ENCODE assay signal across 23 cellular contexts in the genomic region with DNA sequence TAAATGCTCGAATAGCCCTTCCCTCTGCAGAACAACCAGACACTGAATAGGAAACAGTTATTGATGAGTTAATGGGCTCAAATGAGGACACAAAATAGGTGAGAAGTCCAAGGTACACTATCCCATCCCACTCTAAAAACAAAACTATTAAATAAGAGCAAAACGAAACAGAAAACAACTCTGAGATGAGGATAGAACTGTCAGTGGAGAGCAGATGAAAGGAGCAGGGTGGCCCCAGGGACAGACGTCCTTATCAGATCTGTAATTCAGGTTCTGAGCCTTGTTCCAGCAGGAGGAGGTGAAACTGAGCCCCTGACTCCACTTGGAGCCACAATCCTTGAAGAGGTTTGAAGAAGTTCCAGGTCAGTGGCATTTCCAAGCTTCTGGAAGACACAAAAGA. TPM values are rescaled to one million over a fixed set of nuclear protein-coding genes. Genes with fewer than 3 reads are reported as not detected.
A peak's percentile ranks its signal among the peaks of the same experiment; 100 is the strongest.
DNase-seq lines count a peak whose midpoint lies in the region; ATAC-seq and TF ChIP-seq lines count a peak whose summit lies in the region.
"Had no signal": no experiment of that assay in that cellular context is flagged by ENCODE, and none has a peak within 500 bp of the region (broad histone marks: within the 10 kb centered on the region; RNA-seq: fewer than 3 reads in every experiment).

No MANE protein-coding gene starts in this region.

- H3K4me1 ChIP-seq in ACC112 (ENCODE audit: control insufficient read depth, insufficient read depth, low read length, unreplicated experiment) (no peaks in the 10 kb centered on the region), BLaER1 (no peaks in the 10 kb centered on the region), MM.1S (ENCODE audit: low read length) (peaks cover 5% of the 10 kb centered on the region; the same call in 1 of the 2 replicates), fibroblast of lung (ENCODE audit: control insufficient read depth, extremely low read depth, insufficient read depth, low read length) (no peaks in the 10 kb centered on the region)
- H3K4me1 ChIP-seq: A549 had no signal

- H3K4me3 ChIP-seq in ACC112 (ENCODE audit: low read depth, low read length) (no peak overlapping the region), BLaER1 (no peak overlapping the region), MM.1S (ENCODE audit: low read length) (peak overlapping the region; percentile 36; the same call in 1 of the 2 replicates), fibroblast of lung (replicated peaks in 1 of 4; ENCODE audit: control extremely low read depth in 1 of 4, insufficient read depth in 1 of 4, low read depth in 3 of 4, low read length in 4 of 4) (no peak overlapping the region)
- H3K4me3 ChIP-seq: A549 had no signal

- H3K4me2 ChIP-seq in BLaER1 = peak overlapping the region; percentile 17; the same call in 1 of the 2 replicates
- peak overlapping the region; percentile 42 for H3K4me2 ChIP-seq in MM.1S (ENCODE audit: low read depth, low read length)
- H3K4me2 ChIP-seq in fibroblast of lung (ENCODE audit: extremely low read depth, insufficient read depth, low read length) = no peak overlapping the region
- H3K4me2 ChIP-seq: A549 had no signal

- DNase-seq in MM.1S (peak; percentile 33), fibroblast of lung (ENCODE audit: low read depth in 2 of 2) (no peak), NCI-H748 treated with DMSO at 0.1 percent for 48 hours (lab: John Stamatoyannopoulos, UW) (no peak)
- DNase-seq: CD8-positive, alpha-beta memory T cell; DMS 273 treated with DMSO at 0.1 percent for 48 hours; DMS79 treated with DMSO at 0.1 percent for 48 hours; GF-D8; Karpas-422; MV-4-11; NCI-H1105; NCI-H1436 treated with DMSO at 0.1 percent for 48 hours; NCI-H187 treated with DMSO at 0.1 percent for 48 hours; NCI-H2171 treated with DMSO at 0.1 percent for 48 hours; NCI-H345; NCI-H510A treated with DMSO at 0.1 percent for 48 hours; SHP77 had no signal

- peak overlapping the region; percentile 21 for H2AFZ ChIP-seq in ACC112 (ENCODE audit: low read length, unreplicated experiment)
- H2AFZ ChIP-seq in MM.1S (ENCODE audit: low read length) = peak overlapping the region; percentile 78
- H2AFZ ChIP-seq in fibroblast of lung (ENCODE audit: low read length) = peak overlapping the region; percentile 40

- H3K27me3 ChIP-seq in ACC112 (ENCODE audit: insufficient read depth, low read length) (no peaks in the 10 kb centered on the region), BLaER1 (no peaks in the 10 kb centered on the region), MM.1S (replicated peaks; ENCODE audit: insufficient read depth, low read length) (no peaks in the 10 kb centered on the region), fibroblast of lung (ENCODE audit: control insufficient read depth, insufficient read depth, low read length) (no peaks in the 10 kb centered on the region)

- H3K9me3 ChIP-seq in BLaER1 = no peaks in the 10 kb centered on the region
- no peaks in the 10 kb centered on the region for H3K9me3 ChIP-seq in MM.1S (replicated peaks; ENCODE audit: insufficient read depth, low read length)
- no peaks in the 10 kb centered on the region for H3K9me3 ChIP-seq in fibroblast of lung (ENCODE audit: control insufficient read depth, insufficient read depth, low read depth, low read length)
- H3K9me3 ChIP-seq: A549 had no signal

- H3K9me2 ChIP-seq in MM.1S (replicated peaks; ENCODE audit: insufficient read depth, low read length) = no peaks in the 10 kb centered on the region

- no peaks in the 10 kb centered on the region for H3K79me2 ChIP-seq in ACC112 (ENCODE audit: control insufficient read depth, insufficient read depth, low read length, unreplicated experiment)
- H3K79me2 ChIP-seq in MM.1S (ENCODE audit: low read length) = no peaks in the 10 kb centered on the region
- no peaks in the 10 kb centered on the region for H3K79me2 ChIP-seq in fibroblast of lung (ENCODE audit: control insufficient read depth, insufficient read depth, low read length)

- no peak overlapping the region for H3K9ac ChIP-seq in BLaER1
- peak overlapping the region; percentile 32; the same call in 1 of the 2 replicates for H3K9ac ChIP-seq in MM.1S (ENCODE audit: low read length)
- no peak overlapping the region for H3K9ac ChIP-seq in fibroblast of lung (ENCODE audit: insufficient read depth, low read length)

- ATAC-seq in GM18858 (IDR thresholded peaks at IDR 0.05; ENCODE audit: unreplicated experiment) (no peak), GM21619 (IDR thresholded peaks at IDR 0.05; ENCODE audit: unreplicated experiment) (no peak)
- ATAC-seq: A549, HCT116 had no signal

- H4K20me1 ChIP-seq in BLaER1 (no peaks in the 10 kb centered on the region), MM.1S (ENCODE audit: insufficient read depth, low read length) (no peaks in the 10 kb centered on the region), fibroblast of lung (ENCODE audit: control insufficient read depth, extremely low read depth, insufficient read depth, low read length) (no peaks in the 10 kb centered on the region)

- TF ChIP-seq CTCF in MM.1S (IDR thresholded peaks at IDR 0.05; ENCODE audit: low read length) (no peak), fibroblast of lung (conservative IDR thresholded peaks at IDR 0.05 in 1 of 2, IDR thresholded peaks at IDR 0.05 in 1 of 2; ENCODE audit: low read depth in 1 of 2, low read length in 2 of 2) (no peak)

- no peaks in the 10 kb centered on the region for H3F3A ChIP-seq in MM.1S (ENCODE audit: insufficient read depth, low read length)

- H3K27ac ChIP-seq in ACC112 (ENCODE audit: low read depth, low read length) (no peak overlapping the region), BLaER1 (no peak overlapping the region), MM.1S (ENCODE audit: low read length) (no peak overlapping the region), fibroblast of lung (ENCODE audit: insufficient read depth, low read length) (no peak overlapping the region)
- H3K27ac ChIP-seq: A549, RWPE1 had no signal

- H3K36me3 ChIP-seq in ACC112 (ENCODE audit: insufficient read depth, low read length) = no peaks in the 10 kb centered on the region
- no peaks in the 10 kb centered on the region for H3K36me3 ChIP-seq in BLaER1
- H3K36me3 ChIP-seq in MM.1S (replicated peaks; ENCODE audit: insufficient read depth, low read length) = no peaks in the 10 kb centered on the region
- no peaks in the 10 kb centered on the region for H3K36me3 ChIP-seq in fibroblast of lung (ENCODE audit: control insufficient read depth, insufficient read depth, low read length)

RNA-seq across cellular contexts. Expression of gene SNX19, which starts 8.5 kb away (rescaled TPM):
- total RNA-seq in fibroblast of lung = 70.6 and 91.7 TPM in 2 replicates
- polyA plus RNA-seq in fibroblast of lung = 58.9 and 76.6 TPM in 2 replicates
- 32.4 and 58.1 TPM in 2 replicates for polyA plus RNA-seq in fibroblast of lung (2012)
- polyA minus RNA-seq in fibroblast of lung (ENCODE audit: low replicate concordance) = 222 and 271 TPM in 2 replicates

Comparison
In these comparisons a context has a peak if more than half of its experiments do, and no peak if none do; other contexts are left out.
1. H2AFZ ChIP-seq: peak in every context shown above with its lines; median percentile 78 in MM.1S; 40 in fibroblast of lung; 21 in ACC112.